Comparison of ENCODE assay signal across 13 cellular contexts in the genomic region with DNA sequence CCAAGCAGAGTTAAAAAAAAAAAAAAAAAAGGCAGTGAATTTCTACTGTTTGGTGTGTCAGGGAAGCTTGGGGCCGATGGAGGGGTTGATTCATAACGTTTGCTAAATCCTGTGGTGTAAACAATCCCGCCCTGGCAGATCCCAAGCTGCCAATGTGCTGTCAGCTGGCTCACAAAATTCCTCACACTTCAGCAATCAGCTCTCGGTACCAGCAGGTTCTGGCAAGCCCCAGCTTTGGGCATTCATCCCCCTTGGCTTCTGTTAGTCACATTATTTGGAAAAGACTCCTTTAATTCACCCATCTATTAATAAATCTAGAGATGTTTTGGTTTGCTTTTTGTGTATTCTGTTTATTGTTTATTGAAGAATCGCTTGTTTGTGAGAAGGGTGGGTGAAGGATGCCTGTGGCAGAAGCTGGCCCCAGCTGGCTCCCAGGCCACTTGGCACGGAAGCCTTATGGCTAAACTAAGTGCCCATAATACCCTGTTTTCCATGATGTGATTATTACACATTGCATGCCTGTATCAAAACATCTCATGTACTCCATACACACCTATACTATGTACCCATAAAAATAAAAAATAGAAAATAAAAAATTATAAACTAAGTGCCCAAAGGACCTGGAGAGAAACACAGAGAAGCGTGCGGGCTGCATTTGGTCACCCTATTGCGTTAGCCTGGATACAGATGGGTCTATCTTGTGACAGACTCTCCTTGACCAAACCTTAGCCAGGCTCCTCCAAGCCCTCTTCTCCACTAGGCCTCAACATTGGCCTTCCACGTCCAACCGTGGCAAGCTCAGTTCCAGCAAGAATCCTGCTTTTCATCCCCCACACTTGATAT.
A peak's percentile ranks its signal among the peaks of the same experiment; 100 is the strongest.
DNase-seq lines count a peak whose midpoint lies in the region; ATAC-seq and TF ChIP-seq lines count a peak whose summit lies in the region.
"Had no signal": no experiment of that assay in that cellular context is flagged by ENCODE, and none has a peak within 500 bp of the region (broad histone marks: within the 10 kb centered on the region; RNA-seq: fewer than 3 reads in every experiment).

No MANE protein-coding gene starts in this region.

- H3K4me3 ChIP-seq in fibroblast of mammary gland (ENCODE audit: control insufficient read depth, low read depth, low read length), result no peak overlapping the region
- H3K4me3 ChIP-seq: GM12878 had no signal

- intact Hi-C loops in Right ventricle myocardium inferior (cut with DNase I), result loop anchor here (5.0 kb wide), 2 partner anchors 36 to 69 kb away; no protein-coding TSS in a partner anchor
- intact Hi-C loops in cardiac septum (cut with DNase I), result loop anchor here (5.0 to 10.0 kb wide), 3 partner anchors 36 to 138 kb away; no protein-coding TSS in a partner anchor
- intact Hi-C loops in posterior vena cava (cut with DNase I), result no loop called here

- no peak for TF ChIP-seq CTCF in fibroblast of mammary gland (conservative IDR thresholded peaks at IDR 0.05; ENCODE audit: control insufficient read depth, insufficient read depth, low read depth, low read length)

- DNase-seq in Right ventricle myocardium inferior (ENCODE audit: missing footprints), result no peak
- DNase-seq in cardiac septum (ENCODE audit: low spot score), result no peak
- DNase-seq in fibroblast of mammary gland (ENCODE audit: low read depth), result peak; percentile 67
- DNase-seq in myocyte (ENCODE audit: low read depth), result peak; percentile 98
- no peak for DNase-seq in DMS53 (lab: John Stamatoyannopoulos, UW)
- DNase-seq in posterior vena cava (ENCODE audit: low spot score), result no peak
- DNase-seq: ACHN; NCI-H748 treated with DMSO at 0.1 percent for 48 hours; stimulated activated naive CD4-positive, alpha-beta T cell treated with Interleukin-2 at 50 U/mL for 16 hours; T1000 had no signal

- ATAC-seq in Right ventricle myocardium inferior (peak; percentile 85), HG02763 (IDR thresholded peaks at IDR 0.05; ENCODE audit: unreplicated experiment) (no peak), GM19397 (IDR thresholded peaks at IDR 0.05; ENCODE audit: unreplicated experiment) (no peak)
- ATAC-seq: GM12878 had no signal

Comparison
In these comparisons a context has a peak if more than half of its experiments do, and no peak if none do; other contexts are left out.
1. DNase-seq: peak in fibroblast of mammary gland (single experiment) and myocyte (single experiment); none in Right ventricle myocardium inferior (single experiment), cardiac septum (single experiment), DMS53 (single experiment) and posterior vena cava (single experiment).
2. intact Hi-C loops: an anchor here in Right ventricle myocardium inferior (5.0 kb wide) and cardiac septum (5.0 to 10.0 kb wide); none called in posterior vena cava.